ENCODE assay signal across 23 cellular contexts in genomic region chr14:55220230-55220629, GRCh38. TPM values are rescaled to one million over a fixed set of nuclear protein-coding genes. Genes with fewer than 3 reads are reported as not detected.
DNase-seq lines count a peak whose midpoint lies in the region; ATAC-seq and TF ChIP-seq lines count a peak whose summit lies in the region.
"Had no signal": no experiment of that assay in that cellular context is flagged by ENCODE, and none has a peak within 500 bp of the region (broad histone marks: within the 10 kb centered on the region; RNA-seq: fewer than 3 reads in every experiment).

No MANE protein-coding gene starts in this region.

- peak; percentile 13 for DNase-seq in GM23248
- DNase-seq in MG63, result peak; percentile 10
- peak; percentile 23 for DNase-seq in mammary epithelial cell
- peak; percentile 32 for DNase-seq in kidney tubule cell (ENCODE audit: low spot score)
- DNase-seq in trophoblast cell, result no peak
- DNase-seq in activated naive CD4-positive, alpha-beta T cell treated with Interleukin-2 at 50 U/mL for 16 hours, result no peak
- DNase-seq: ACHN; C1 segment of cervical spinal cord; CD8-positive, alpha-beta memory T cell; DMS53; NCI-H1092 treated with DMSO at 0.1 percent for 48 hours; NCI-H146; NCI-H2029 treated with DMSO at 0.1 percent for 48 hours; NCI-H2171; NCI-H446; NCI-H69; SIG-M5; T-cell had no signal

- H3K4me2 ChIP-seq in GM23248 (ENCODE audit: unreplicated experiment) (no peak overlapping the region), mammary epithelial cell (ENCODE audit: insufficient read depth, low read depth, low read length) (no peak overlapping the region), trophoblast cell (ENCODE audit: low read length) (no peak overlapping the region)
- H3K4me2 ChIP-seq: GM23338 had no signal

- H3K14ac ChIP-seq in trophoblast cell (ENCODE audit: low read length), result no peak overlapping the region

- H2AK5ac ChIP-seq in trophoblast cell (ENCODE audit: low read length), result no peak overlapping the region

- ATAC-seq in HG03432 (IDR thresholded peaks at IDR 0.05; ENCODE audit: unreplicated experiment), result no peak
- ATAC-seq: GM23338, HCT116, SK-N-SH treated with all-trans-retinoic acid at 6 μM for 48 hours, T-cell had no signal

- intact Hi-C loops in mammary epithelial cell (cut with micrococcal nuclease), result no loop called here

- 36 to 47% methylated on average over 1 of the region's 1 CpG for WGBS in GM23248 (ENCODE audit: low coverage in 1 of 2, low lambda C conversion rate in 2 of 2, missing lambda C conversion rate in 2 of 2), 2 experiments
- WGBS in mammary epithelial cell (ENCODE audit: low coverage, missing lambda C conversion rate), result 100% methylated on average over 1 of the region's 1 CpG
- WGBS in trophoblast cell (ENCODE audit: extremely low coverage, insufficient coverage, insufficient read length), result no CpG with 5 or more reads among the region's 1 CpG

- H4K12ac ChIP-seq in trophoblast cell (ENCODE audit: low read depth, low read length), result no peak overlapping the region

- H3K9me3 ChIP-seq in GM23248 (ENCODE audit: low read depth) (no peaks in the 10 kb centered on the region), MG63 (no peaks in the 10 kb centered on the region), mammary epithelial cell (replicated peaks; ENCODE audit: insufficient read depth, low read length) (no peaks in the 10 kb centered on the region), trophoblast cell (ENCODE audit: insufficient read depth, low read depth, low read length) (no peaks in the 10 kb centered on the region)

- no peak overlapping the region for H3K9ac ChIP-seq in GM23248
- no peak overlapping the region for H3K9ac ChIP-seq in mammary epithelial cell (ENCODE audit: insufficient read depth, low read length)
- H3K9ac ChIP-seq in trophoblast cell (ENCODE audit: low read length), result no peak overlapping the region

- no peak overlapping the region for H3K4me3 ChIP-seq in GM23248
- no peak overlapping the region for H3K4me3 ChIP-seq in MG63
- H3K4me3 ChIP-seq in mammary epithelial cell (replicated peaks in 1 of 3; ENCODE audit: insufficient read depth in 1 of 3, low read depth in 2 of 3, low read length in 3 of 3), result no peak overlapping the region
- H3K4me3 ChIP-seq in trophoblast cell (ENCODE audit: low read depth, low read length), result no peak overlapping the region
- H3K4me3 ChIP-seq: GM23338 had no signal

- TF ChIP-seq CTCF in mammary epithelial cell (conservative IDR thresholded peaks at IDR 0.05 in 1 of 2, IDR thresholded peaks at IDR 0.05 in 1 of 2; ENCODE audit: extremely low read depth in 1 of 2, insufficient read depth in 1 of 2, low read depth in 1 of 2, low read length in 2 of 2), result no peak

- H2BK5ac ChIP-seq in trophoblast cell (ENCODE audit: low read depth, low read length, poor library complexity), result no peak overlapping the region

- BruUV-seq in mammary epithelial cell (replicated peaks; lab: Mats Ljungman, UMichigan), result no TSS peak

- no peak overlapping the region for H4K8ac ChIP-seq in trophoblast cell (ENCODE audit: low read depth, low read length)

- H3K36me3 ChIP-seq in GM23248 (ENCODE audit: low read depth) (no peaks in the 10 kb centered on the region), MG63 (no peaks in the 10 kb centered on the region), mammary epithelial cell (ENCODE audit: insufficient read depth, low read length) (no peaks in the 10 kb centered on the region), trophoblast cell (ENCODE audit: control insufficient read depth in 1 of 2, insufficient read depth in 2 of 2, low read length in 2 of 2) (no peaks in the 10 kb centered on the region)

- no peak overlapping the region for H3K4ac ChIP-seq in trophoblast cell (ENCODE audit: low read depth, low read length)

- H3K27me3 ChIP-seq in GM23248 (replicated peaks; ENCODE audit: insufficient read depth) (no peaks in the 10 kb centered on the region), MG63 (no peaks in the 10 kb centered on the region), mammary epithelial cell (ENCODE audit: insufficient read depth, low read length) (no peaks in the 10 kb centered on the region), trophoblast cell (ENCODE audit: insufficient read depth, low read length) (no peaks in the 10 kb centered on the region)

- 0 out of 2 replicates have a peak, but pooled peaks cover 4% of the 10 kb centered on the region for H3K4me1 ChIP-seq in GM23248 (ENCODE audit: insufficient read depth)
- H3K4me1 ChIP-seq in mammary epithelial cell (ENCODE audit: insufficient read depth, low read length), result peaks cover 30% of the 10 kb centered on the region
- no peaks in the 10 kb centered on the region for H3K4me1 ChIP-seq in trophoblast cell (ENCODE audit: control insufficient read depth in 1 of 2, insufficient read depth in 2 of 2, low read length in 2 of 2)

- H3K9me2 ChIP-seq in GM23248 (ENCODE audit: insufficient read depth), result no peaks in the 10 kb centered on the region

- no peak overlapping the region for H4K91ac ChIP-seq in trophoblast cell (ENCODE audit: low read depth, low read length)

- no peaks in the 10 kb centered on the region for H3K79me1 ChIP-seq in trophoblast cell (ENCODE audit: low read length)

- H3K23ac ChIP-seq in trophoblast cell (ENCODE audit: low read length), result no peak overlapping the region

- 0 out of 2 replicates have a peak, but pooled peaks cover 5% of the 10 kb centered on the region for H3F3A ChIP-seq in GM23248 (ENCODE audit: insufficient read depth)

- in situ Hi-C loops in GM23248 (cut with MboI) (no loop called here), mammary epithelial cell (cut with MboI; ENCODE audit: low sequenced_read_pairs in 2 of 2) (no loop called here)

- dilution Hi-C loops in mammary epithelial cell (cut with HindIII; ENCODE audit: low sequenced_read_pairs), result loop anchor here (10.0 kb wide), 1 partner anchor 55 kb away; the partner anchor contains the start of gene FBXO34

- no peak overlapping the region for H2BK12ac ChIP-seq in trophoblast cell (ENCODE audit: low read length)

- no peak overlapping the region for H2AFZ ChIP-seq in GM23248
- no peak overlapping the region for H2AFZ ChIP-seq in mammary epithelial cell (ENCODE audit: low read depth, low read length)
- H2AFZ ChIP-seq in trophoblast cell (ENCODE audit: insufficient read depth, low read length, poor library complexity), result no peak overlapping the region

- H4K20me1 ChIP-seq in GM23248 (ENCODE audit: insufficient read depth), result no peaks in the 10 kb centered on the region
- H4K20me1 ChIP-seq in mammary epithelial cell (ENCODE audit: insufficient read depth, low read length), result no peaks in the 10 kb centered on the region

- no peak overlapping the region for H3K27ac ChIP-seq in GM23248
- no peak overlapping the region for H3K27ac ChIP-seq in mammary epithelial cell (ENCODE audit: insufficient read depth, low read depth, low read length)
- no peak overlapping the region for H3K27ac ChIP-seq in trophoblast cell (ENCODE audit: low read depth, low read length)
- H3K27ac ChIP-seq: RWPE1 had no signal

- H3K79me2 ChIP-seq in GM23248 (ENCODE audit: insufficient read depth) (no peaks in the 10 kb centered on the region), mammary epithelial cell (ENCODE audit: insufficient read depth, low read length) (no peaks in the 10 kb centered on the region), trophoblast cell (ENCODE audit: control insufficient read depth, insufficient read depth, low read length, poor library complexity) (no peaks in the 10 kb centered on the region)

- H3K18ac ChIP-seq in trophoblast cell (ENCODE audit: low read length), result no peak overlapping the region

- H2BK120ac ChIP-seq in trophoblast cell (ENCODE audit: insufficient read depth, low read length, poor library complexity), result no peak overlapping the region

- CTCF ChIA-PET in mammary epithelial cell (lab: Charles Lee; ENCODE audit: low non-redundant PET), result no interaction called here

RNA-seq across cellular contexts. Expression of gene DLGAP5, which starts 28.8 kb away (rescaled TPM):
- 11.0 and 13.5 TPM in 2 replicates for total RNA-seq in GM23248 (2014; rRNA removed; shearing (Covaris generic))
- 15.5 and 17.8 TPM in 2 replicates for polyA plus RNA-seq in GM23248 (2016; fragmentation: Nextera tagmentation; extraction: Ambion mirVana)
- 27.6 and 41.4 TPM in 2 replicates for total RNA-seq in MG63 (2014; rRNA removed; shearing (Covaris generic); ENCODE audit: low replicate concordance)
- total RNA-seq in mammary epithelial cell, result 10 to 100 TPM in 1 of 2 donors, under 1 TPM in 1; 0.50 to 33.9 TPM
- polyA plus RNA-seq in mammary epithelial cell, result 18.1 TPM
- polyA minus RNA-seq in mammary epithelial cell, result 3.8 TPM
- polyA plus RNA-seq in trophoblast cell (2013), result 39.9 and 44.8 TPM in 2 replicates

RNA-seq across cellular contexts. Expression of gene FBXO34, which starts 51.0 kb away (rescaled TPM):
- 8.9 and 10.5 TPM in 2 replicates for total RNA-seq in GM23248 (2014; rRNA removed; shearing (Covaris generic))
- polyA plus RNA-seq in GM23248 (2016; fragmentation: Nextera tagmentation; extraction: Ambion mirVana) (10.2 and 10.9 TPM in 2 replicates), mammary epithelial cell (12.2 TPM)
- total RNA-seq in MG63 (2014; rRNA removed; shearing (Covaris generic); ENCODE audit: low replicate concordance), result 12.9 and 28.0 TPM in 2 replicates
- total RNA-seq in mammary epithelial cell, result 10 to 100 TPM; 16.1 to 30.8 TPM
- 29.4 TPM for polyA minus RNA-seq in mammary epithelial cell
- polyA plus RNA-seq in trophoblast cell (2013), result 11.5 TPM in 2 replicates

Comparison
In these comparisons a context has a peak if more than half of its experiments do, and no peak if none do; other contexts are left out.
1. DNase-seq: peak in GM23248 (single experiment), MG63 (single experiment), mammary epithelial cell (single experiment) and kidney tubule cell (single experiment); none in trophoblast cell (0 of 2) and activated naive CD4-positive, alpha-beta T cell treated with Interleukin-2 at 50 U/mL for 16 hours (single experiment).